24 cellular contexts compared by ENCODE assay signal in genomic region chrX:497201-497710, GRCh38.
"Had no signal": no experiment of that assay in that cellular context is flagged by ENCODE, and none has a peak within 500 bp of the region (broad histone marks: within the 10 kb centered on the region; RNA-seq: fewer than 3 reads in every experiment).

No MANE protein-coding gene starts in this region.

- H3K9me3 Mint-ChIP-seq: mesothelial cell of epicardium had no signal

- H3K27ac ChIP-seq: coronary artery, ovary, right lobe of liver, suprapubic skin, transverse colon, vagina had no signal

- H3K4me3 Mint-ChIP-seq: memory B cell; mesothelial cell of epicardium; natural killer cell treated with Interleukin-12 subunit alpha and Interleukin-12 subunit beta and Interleukin-15 and Interleukin-18, amount 100 ng/mL, for 72 hours; stimulated activated naive CD8-positive, alpha-beta T cell treated with anti-CD3 and anti-CD28 coated beads, Interleukin-15, amount 100 ng/mL, for 72 hours had no signal

- H3K4me1 ChIP-seq: right lobe of liver, suprapubic skin, transverse colon, vagina had no signal

- H3K36me3 ChIP-seq: ovary, right lobe of liver, suprapubic skin, transverse colon, vagina had no signal

- H3K27me3 ChIP-seq: ovary, right lobe of liver, vagina had no signal

- H3K4me3 ChIP-seq: coronary artery, lung, mucosa of descending colon, ovary, right lobe of liver, suprapubic skin, transverse colon, vagina had no signal

- H3K36me3 Mint-ChIP-seq: memory B cell, mesothelial cell of epicardium had no signal

- ATAC-seq: left lobe of liver; natural killer cell treated with Interleukin-12 subunit alpha and Interleukin-12 subunit beta and Interleukin-15 and Interleukin-18, amount 100 ng/mL, for 72 hours; right lobe of liver; stimulated activated naive CD8-positive, alpha-beta T cell treated with anti-CD3 and anti-CD28 coated beads, Interleukin-15, amount 100 ng/mL, for 72 hours had no signal

- DNase-seq: dermis blood vessel endothelial cell; effector memory CD4-positive, alpha-beta T cell; mucosa of descending colon; naive B cell; occipital lobe; ovary; posterior cingulate gyrus; right lobe of liver; small intestine; stimulated activated CD4-positive, alpha-beta T cell treated with anti-CD3 and anti-CD28 coated beads, Interleukin-12 subunit alpha, Interleukin-12 subunit beta, amount 100 ng/mL, for 4 hours; stimulated activated CD4-positive, alpha-beta T cell treated with anti-CD3 and anti-CD28 coated beads, Interleukin-1b, Interleukin-23, amount 100 ng/mL, for 48 hours; stimulated activated CD4-positive, alpha-beta T cell treated with anti-CD3 and anti-CD28 coated beads, Interleukin-4, amount 100 ng/mL, for 1 hour; stimulated activated CD8-positive, alpha-beta memory T cell treated with anti-CD3 and anti-CD28 coated beads, Interleukin-4, amount 100 ng/mL, for 48 hours; stimulated activated naive CD4-positive, alpha-beta T cell; stimulated activated naive CD8-positive, alpha-beta T cell treated with anti-CD3 and anti-CD28 coated beads, Interleukin-15, amount 100 ng/mL, for 72 hours; transverse colon had no signal

- H3K4me1 Mint-ChIP-seq: memory B cell; stimulated activated naive CD8-positive, alpha-beta T cell treated with anti-CD3 and anti-CD28 coated beads, Interleukin-15, amount 100 ng/mL, for 72 hours had no signal

- H3K9me3 ChIP-seq: mucosa of descending colon, ovary, right lobe of liver, suprapubic skin, transverse colon, vagina had no signal

- H3K27ac Mint-ChIP-seq: memory B cell; mesothelial cell of epicardium; naive B cell; natural killer cell treated with Interleukin-12 subunit alpha and Interleukin-12 subunit beta and Interleukin-15 and Interleukin-18, amount 100 ng/mL, for 72 hours had no signal
